17 cellular contexts compared by ENCODE assay signal in genomic region chr1:204723131-204723787, GRCh38. TPM values are rescaled to one million over a fixed set of nuclear protein-coding genes. Genes with fewer than 3 reads are reported as not detected.
DNase-seq lines count a peak whose midpoint lies in the region; ATAC-seq and TF ChIP-seq lines count a peak whose summit lies in the region.
"Had no signal": no experiment of that assay in that cellular context is flagged by ENCODE, and none has a peak within 500 bp of the region (broad histone marks: within the 10 kb centered on the region; RNA-seq: fewer than 3 reads in every experiment).

No MANE protein-coding gene starts in this region.

- WGBS in transverse colon (ENCODE audit: low coverage in 1 of 2), 2 donors = 61 to 67% methylated on average over 4 to 8 of the region's 8 CpGs

- H3K27ac ChIP-seq in transverse colon = no peak overlapping the region
- H3K27ac ChIP-seq: right lobe of liver had no signal

- peak overlapping the region in 4 of 5 experiments; percentile 36 to 80 (median 41) for H3K27ac Mint-ChIP-seq in brain
- H3K27ac Mint-ChIP-seq: activated B cell treated with CpG ODN at 0.5 μM for 24 hours; activated naive CD4-positive, alpha-beta T cell treated with anti-CD3 and anti-CD28 coated beads, Interleukin-2, amount 10 ng/mL, durations not matched to agents 7 days and 5 days; GM23338; memory B cell had no signal

- H3K36me3 Mint-ChIP-seq in brain = no peaks in the 10 kb centered on the region
- H3K36me3 Mint-ChIP-seq: activated naive CD4-positive, alpha-beta T cell treated with anti-CD3 and anti-CD28 coated beads, Interleukin-2, amount 10 ng/mL, durations not matched to agents 7 days and 5 days had no signal

- H3K4me1 ChIP-seq in transverse colon = peaks cover 0 to 7% (median 0%) of the 10 kb centered on the region in 4 donors
- H3K4me1 ChIP-seq: right lobe of liver had no signal

- no peak overlapping the region for H3K4me3 ChIP-seq in transverse colon
- H3K4me3 ChIP-seq: GM23338, right lobe of liver had no signal

- TF ChIP-seq EP300 in transverse colon (IDR thresholded peaks at IDR 0.05; ENCODE audit: low read depth) = no peak

- intact Hi-C loops in transverse colon (cut with DNase I; ENCODE audit: low total_unique reads) = no loop called here

- H3K27me3 ChIP-seq in transverse colon = no peaks in the 10 kb centered on the region
- H3K27me3 ChIP-seq: right lobe of liver had no signal

- H3K4me3 Mint-ChIP-seq in brain = no peak overlapping the region
- H3K4me3 Mint-ChIP-seq: activated B cell treated with CpG ODN at 0.5 μM for 24 hours; activated naive CD4-positive, alpha-beta T cell treated with anti-CD3 and anti-CD28 coated beads, Interleukin-2, amount 10 ng/mL, durations not matched to agents 7 days and 5 days; GM23338; memory B cell had no signal

- no peaks in the 10 kb centered on the region for H3K9me3 ChIP-seq in transverse colon
- H3K9me3 ChIP-seq: right lobe of liver had no signal

- H3K9me3 Mint-ChIP-seq in brain = peaks cover 0 to 13% (median 0%) of the 10 kb centered on the region in 5 experiments
- H3K9me3 Mint-ChIP-seq: activated B cell treated with CpG ODN at 0.5 μM for 24 hours; activated naive CD4-positive, alpha-beta T cell treated with anti-CD3 and anti-CD28 coated beads, Interleukin-2, amount 10 ng/mL, durations not matched to agents 7 days and 5 days; GM23338 had no signal

- H3K27me3 Mint-ChIP-seq in brain = peaks cover 4% of the 10 kb centered on the region

- peaks cover 56% of the 10 kb centered on the region for H3K4me1 Mint-ChIP-seq in brain
- H3K4me1 Mint-ChIP-seq: activated B cell treated with CpG ODN at 0.5 μM for 24 hours; activated naive CD4-positive, alpha-beta T cell treated with anti-CD3 and anti-CD28 coated beads, Interleukin-2, amount 10 ng/mL, durations not matched to agents 7 days and 5 days; memory B cell had no signal

- ATAC-seq in GM18517 (IDR thresholded peaks at IDR 0.05; ENCODE audit: unreplicated experiment) = no peak
- ATAC-seq: GM23338, right lobe of liver had no signal

- TF ChIP-seq CTCF in brain (conservative IDR thresholded peaks at IDR 0.05) (no peak), transverse colon (IDR thresholded peaks at IDR 0.05) (no peak)

- DNase-seq in NCI-H510A treated with DMSO at 0.1 percent for 48 hours (lab: John Stamatoyannopoulos, UW) = peak; percentile 66
- no peak for DNase-seq in NCI-H510A (lab: John Stamatoyannopoulos, UW)
- peak; percentile 51 for DNase-seq in NCI-H1694 (lab: John Stamatoyannopoulos, UW)
- peak; percentile 47 for DNase-seq in occipital lobe (lab: John Stamatoyannopoulos, UW)
- no peak for DNase-seq in transverse colon
- no peak for DNase-seq in GDM1 (lab: John Stamatoyannopoulos, UW)
- DNase-seq: ACHN; activated B cell treated with CpG ODN at 0.5 μM for 24 hours; activated naive CD4-positive, alpha-beta T cell treated with anti-CD3 and anti-CD28 coated beads, Interleukin-2, amount 10 ng/mL, durations not matched to agents 7 days and 5 days; GF-D8 had no signal

- no peaks in the 10 kb centered on the region for H3K36me3 ChIP-seq in transverse colon
- H3K36me3 ChIP-seq: right lobe of liver had no signal

- TF ChIP-seq POLR2A in transverse colon (IDR thresholded peaks at IDR 0.05) = no peak

- in situ Hi-C loops in transverse colon (cut with MboI; ENCODE audit: low pct_ligation_motif_present in 1 of 4, low pct_unique_long_range_greater_than_20kb in 1 of 4, low sequenced_read_pairs in 3 of 4) = no loop called here

RNA-seq across cellular contexts. Expression of gene LRRN2, which starts 37.7 kb away (rescaled TPM):
- 9.2 TPM for polyA plus RNA-seq in brain (ENCODE audit: insufficient read depth, low read depth, low replicate concordance)
- total RNA-seq in occipital lobe (12.8 TPM), transverse colon (10 to 100 TPM in 3 of 4 donors, 1 to 10 TPM in 1; 2.0 to 32.9 (median 23.8) TPM)
- total RNA-seq: activated B cell treated with CpG ODN at 0.5 μM for 24 hours, glomerular endothelial cell, LHCN-M2 had no signal

Comparison
In these comparisons a context has a peak if more than half of its experiments do, and no peak if none do; other contexts are left out.
1. DNase-seq: peak in NCI-H510A treated with DMSO at 0.1 percent for 48 hours (single experiment), NCI-H1694 (single experiment) and occipital lobe (single experiment); none in NCI-H510A (single experiment), transverse colon (single experiment) and GDM1 (single experiment).